8 cellular contexts compared by ENCODE assay signal in genomic region chr9:99720455-99721050, GRCh38.
DNase-seq lines count a peak whose midpoint lies in the region; ATAC-seq and TF ChIP-seq lines count a peak whose summit lies in the region.

No MANE protein-coding gene starts in this region.

- peak in 1 of 2 donors; percentile 8 for DNase-seq in activated T-cell treated with anti-CD3 and anti-CD28 coated beads, Interleukin-2, amount 50 U/mL, for 72 hours
- no peak for DNase-seq in activated T-cell treated with anti-CD3 and anti-CD28 coated beads for 4 hours
- no peak for DNase-seq in Peyer's patch
- DNase-seq in lower lobe of right lung = no peak
- DNase-seq in prostate gland (ENCODE audit: low spot score) = no peak
- DNase-seq in putamen (ENCODE audit: low spot score) = no peak
- DNase-seq in SHP77 treated with DMSO at 0.1 percent for 48 hours (lab: John Stamatoyannopoulos, UW) = no peak

- 65% methylated on average over 1 of the region's 1 CpG for WGBS in prostate gland

- intact Hi-C loops in lower lobe of right lung (cut with DNase I) = no loop called here
- intact Hi-C loops in prostate gland (cut with DNase I) = no loop called here

- no peaks in the 10 kb centered on the region for H3K9me3 ChIP-seq in Peyer's patch
- H3K9me3 ChIP-seq in lower lobe of right lung = no peaks in the 10 kb centered on the region
- no peaks in the 10 kb centered on the region for H3K9me3 ChIP-seq in prostate gland

- no peaks in the 10 kb centered on the region for H3K36me3 ChIP-seq in Peyer's patch
- no peaks in the 10 kb centered on the region for H3K36me3 ChIP-seq in lower lobe of right lung
- H3K36me3 ChIP-seq in prostate gland = no peaks in the 10 kb centered on the region

- no peaks in the 10 kb centered on the region for H3K27me3 Mint-ChIP-seq in activated T-cell treated with anti-CD3 and anti-CD28 coated beads, Interleukin-2, amount 50 U/mL, for 72 hours (ENCODE audit: low read depth)

- H3K4me1 Mint-ChIP-seq in activated T-cell treated with anti-CD3 and anti-CD28 coated beads, Interleukin-2, amount 50 U/mL, for 72 hours (ENCODE audit: low read depth) = peaks cover 26% of the 10 kb centered on the region

- peak overlapping the region; percentile 98 for H3K27ac Mint-ChIP-seq in activated T-cell treated with anti-CD3 and anti-CD28 coated beads, Interleukin-2, amount 50 U/mL, for 72 hours

- H3K27ac ChIP-seq in Peyer's patch (peak overlapping the region in 1 of 4 donors; percentile 11), lower lobe of right lung (peak overlapping the region; percentile 64), prostate gland (no peak overlapping the region)

- H3K9me3 Mint-ChIP-seq in activated T-cell treated with anti-CD3 and anti-CD28 coated beads, Interleukin-2, amount 50 U/mL, for 72 hours = no peaks in the 10 kb centered on the region

- peak overlapping the region in 3 of 4 donors; percentile 18 to 31 (median 22) for H3K4me3 ChIP-seq in Peyer's patch
- peak overlapping the region; percentile 37 for H3K4me3 ChIP-seq in lower lobe of right lung
- no peak overlapping the region for H3K4me3 ChIP-seq in prostate gland

- no peaks in the 10 kb centered on the region for H3K4me1 ChIP-seq in Peyer's patch
- H3K4me1 ChIP-seq in lower lobe of right lung = peaks cover 15% of the 10 kb centered on the region
- H3K4me1 ChIP-seq in prostate gland (replicated peaks) = no peaks in the 10 kb centered on the region

- ATAC-seq in activated T-cell treated with anti-CD3 and anti-CD28 coated beads, Interleukin-2, amount 50 U/mL, for 72 hours (replicated peaks in 1 of 2) = peak; percentile 70 to 72
- ATAC-seq in HG02885 (IDR thresholded peaks at IDR 0.05; ENCODE audit: poor library complexity, unreplicated experiment) (peak; percentile 83), lower lobe of right lung (peak in 1 of 2 donors; percentile 71)

- H3K4me3 Mint-ChIP-seq in activated T-cell treated with anti-CD3 and anti-CD28 coated beads, Interleukin-2, amount 50 U/mL, for 72 hours = peak overlapping the region; percentile 76 to 88

- TF ChIP-seq POLR2A in Peyer's patch (IDR thresholded peaks at IDR 0.05) = no peak
- TF ChIP-seq POLR2A in prostate gland (IDR thresholded peaks at IDR 0.05) = no peak

- H3K27me3 ChIP-seq in Peyer's patch (no peaks in the 10 kb centered on the region), lower lobe of right lung (ENCODE audit: low read depth) (no peaks in the 10 kb centered on the region), prostate gland (replicated peaks; ENCODE audit: insufficient read depth) (no peaks in the 10 kb centered on the region)

- no peaks in the 10 kb centered on the region for H3K36me3 Mint-ChIP-seq in activated T-cell treated with anti-CD3 and anti-CD28 coated beads, Interleukin-2, amount 50 U/mL, for 72 hours (ENCODE audit: insufficient read depth in 2 of 2)

- TF ChIP-seq CTCF in Peyer's patch (IDR thresholded peaks at IDR 0.05) (no peak), lower lobe of right lung (IDR thresholded peaks at IDR 0.05) (no peak), prostate gland (IDR thresholded peaks at IDR 0.05) (no peak)

Comparison
In these comparisons a context has a peak if more than half of its experiments do, and no peak if none do; other contexts are left out.
1. H3K4me3 ChIP-seq: peak in Peyer's patch (3 of 4) and lower lobe of right lung (single experiment); none in prostate gland (0 of 2).